9 cellular contexts compared by ENCODE assay signal in the genomic region with DNA sequence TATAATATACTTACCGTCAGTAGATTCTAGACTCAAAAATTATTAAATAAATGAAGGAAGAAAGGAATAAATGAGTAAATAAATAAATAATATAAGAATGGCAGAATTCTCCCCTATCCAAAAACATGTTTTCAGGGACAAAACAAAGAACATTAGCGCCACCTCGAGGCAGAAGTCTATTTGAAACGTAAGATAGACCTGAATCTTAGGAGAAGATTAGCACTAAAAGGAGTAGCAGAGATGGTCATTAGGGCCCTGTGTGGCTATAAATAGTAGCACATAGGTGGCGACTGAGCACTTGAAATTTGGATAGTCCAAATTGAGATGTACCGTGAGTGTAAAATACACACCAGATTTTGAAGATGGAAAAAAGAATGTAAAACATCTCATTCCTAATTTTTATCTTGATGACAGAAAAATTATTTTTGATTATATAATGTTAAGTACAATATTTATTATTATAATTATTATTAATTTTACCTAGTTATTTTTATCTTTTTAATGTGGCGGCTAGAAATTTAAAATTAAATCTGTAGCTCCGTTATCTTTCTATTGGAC. TPM values are rescaled to one million over a fixed set of nuclear protein-coding genes. Genes with fewer than 3 reads are reported as not detected.
DNase-seq lines count a peak whose midpoint lies in the region; ATAC-seq and TF ChIP-seq lines count a peak whose summit lies in the region.
"Had no signal": no experiment of that assay in that cellular context is flagged by ENCODE, and none has a peak within 500 bp of the region (broad histone marks: within the 10 kb centered on the region; RNA-seq: fewer than 3 reads in every experiment).

No MANE protein-coding gene starts in this region.

- peak; percentile 69 for DNase-seq in DMS153 (lab: John Stamatoyannopoulos, UW)
- peak; percentile 64 for DNase-seq in HS-27A (ENCODE audit: low read depth)
- DNase-seq in NCI-H774 (lab: John Stamatoyannopoulos, UW), result peak; percentile 60
- DNase-seq in activated CD8-positive, alpha-beta memory T cell treated with anti-CD3 and anti-CD28 coated beads for 48 hours (ENCODE audit: low read depth in 2 of 3, low spot score in 2 of 3), result peak in 2 of 3 experiments; percentile 15 to 42
- peak; percentile 83 for DNase-seq in fibroblast of mammary gland (ENCODE audit: low read depth)
- peak; percentile 89 for DNase-seq in omental fat pad (ENCODE audit: low spot score)
- DNase-seq: activated B cell treated with CpG ODN at 0.5 μM for 24 hours had no signal

- no peak overlapping the region for H3K4me3 ChIP-seq in fibroblast of mammary gland (ENCODE audit: control insufficient read depth, low read depth, low read length)

- no peak for ATAC-seq in omental fat pad (ENCODE audit: low FRiP score)
- ATAC-seq in HG03025 (IDR thresholded peaks at IDR 0.05; ENCODE audit: low FRiP score, unreplicated experiment), result no peak
- ATAC-seq in HG03095 (IDR thresholded peaks at IDR 0.05; ENCODE audit: unreplicated experiment), result no peak

- TF ChIP-seq CTCF in fibroblast of mammary gland (conservative IDR thresholded peaks at IDR 0.05; ENCODE audit: control insufficient read depth, insufficient read depth, low read depth, low read length), result peak; percentile 65
- peak in 2 of 3 donors; percentile 12 to 19 for TF ChIP-seq CTCF in omental fat pad (IDR thresholded peaks at IDR 0.05)

RNA-seq across cellular contexts. Expression of a gene that starts 24.3 kb away (rescaled TPM):
- total RNA-seq in omental fat pad, result 10 to 100 TPM in 2 of 4 donors, 1 to 10 TPM in 2; 8.0 to 15.9 (median 9.9) TPM

Comparison
In these comparisons a context has a peak if more than half of its experiments do, and no peak if none do; other contexts are left out.
1. DNase-seq: peak in every context shown above with its lines; median percentile 89 in omental fat pad; 83 in fibroblast of mammary gland; 69 in DMS153; 64 in HS-27A; 60 in NCI-H774; 28 in activated CD8-positive, alpha-beta memory T cell treated with anti-CD3 and anti-CD28 coated beads for 48 hours.